Comparison of ENCODE assay signal across 6 cellular contexts in the genomic region with DNA sequence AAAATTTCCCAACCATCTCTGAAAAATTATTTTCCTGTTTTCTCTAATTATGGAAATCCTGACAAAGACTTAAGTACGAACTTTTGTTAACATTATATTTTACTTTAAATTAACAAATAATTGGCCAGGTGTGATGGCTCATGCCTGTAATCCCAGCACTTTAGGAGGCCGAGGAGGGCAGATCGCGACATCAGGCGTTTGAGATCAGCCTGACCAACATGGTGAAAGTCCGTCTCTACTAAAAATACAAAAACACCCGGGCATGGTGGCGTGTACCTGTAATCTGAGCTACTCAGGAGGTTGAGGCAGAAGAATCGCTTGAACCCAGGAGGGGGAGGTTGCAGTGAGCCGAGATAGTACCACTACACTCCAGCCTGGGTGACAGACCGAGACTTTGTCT.
"Had no signal": no experiment of that assay in that cellular context is flagged by ENCODE, and none has a peak within 500 bp of the region (broad histone marks: within the 10 kb centered on the region; RNA-seq: fewer than 3 reads in every experiment).

No MANE protein-coding gene starts in this region.

- DNase-seq: GM23248, GOT3, H7, H9, HCEC 1CT, HFFc6 had no signal
